23 cellular contexts compared by ENCODE assay signal in genomic region chr2:230889911-230890601, GRCh38. TPM values are rescaled to one million over a fixed set of nuclear protein-coding genes. Genes with fewer than 3 reads are reported as not detected.
DNase-seq lines count a peak whose midpoint lies in the region; ATAC-seq, FAIRE-seq and TF ChIP-seq lines count a peak whose summit lies in the region.
"Had no signal": no experiment of that assay in that cellular context is flagged by ENCODE, and none has a peak within 500 bp of the region (broad histone marks: within the 10 kb centered on the region; RNA-seq: fewer than 3 reads in every experiment).

No MANE protein-coding gene starts in this region.

- no peaks in the 10 kb centered on the region for H3K9me3 ChIP-seq in kidney (ENCODE audit: control insufficient read depth in 1 of 2, low read length in 2 of 2)
- H3K9me3 ChIP-seq in small intestine (ENCODE audit: control insufficient read depth, low read depth): no peaks in the 10 kb centered on the region
- H3K9me3 ChIP-seq in psoas muscle: no peaks in the 10 kb centered on the region
- H3K9me3 ChIP-seq: BE2C, HAP-1, Peyer's patch, SJCRH30 had no signal

- no peak overlapping the region for H3K4me3 ChIP-seq in kidney (ENCODE audit: low read length in 2 of 2)
- no peak overlapping the region for H3K4me3 ChIP-seq in small intestine (ENCODE audit: low read depth in 1 of 2, low read length in 2 of 2)
- H3K4me3 ChIP-seq in psoas muscle: no peak overlapping the region
- H3K4me3 ChIP-seq: GM23248, HAP-1, Peyer's patch, SJCRH30 had no signal

- H3K4me1 ChIP-seq in kidney (ENCODE audit: control insufficient read depth in 1 of 2, insufficient read depth in 1 of 2, low read depth in 1 of 2, low read length in 2 of 2) (no peaks in the 10 kb centered on the region), small intestine (ENCODE audit: control insufficient read depth in 2 of 2, insufficient read depth in 1 of 2, low read depth in 1 of 2, low read length in 1 of 2) (no peaks in the 10 kb centered on the region), psoas muscle (no peaks in the 10 kb centered on the region)
- H3K4me1 ChIP-seq: BE2C, HAP-1, SJCRH30 had no signal

- TF ChIP-seq CTCF in kidney (IDR thresholded peaks at IDR 0.05; ENCODE audit: borderline replicate concordance, extremely low read depth, insufficient read depth): no peak
- TF ChIP-seq CTCF in psoas muscle (IDR thresholded peaks at IDR 0.05): no peak

- no peak overlapping the region for H3K27ac ChIP-seq in kidney (ENCODE audit: low read depth in 2 of 2, low read length in 2 of 2)
- H3K27ac ChIP-seq in small intestine (ENCODE audit: low read depth in 1 of 2, low read length in 1 of 2): no peak overlapping the region
- H3K27ac ChIP-seq in psoas muscle: no peak overlapping the region
- H3K27ac ChIP-seq: GM23248, SJCRH30 had no signal

- H3K36me3 ChIP-seq in kidney (ENCODE audit: control insufficient read depth in 1 of 2, insufficient read depth in 2 of 2, low read length in 2 of 2): no peaks in the 10 kb centered on the region
- H3K36me3 ChIP-seq in small intestine (ENCODE audit: control insufficient read depth in 2 of 2, insufficient read depth in 2 of 2, low read length in 2 of 2): no peaks in the 10 kb centered on the region
- H3K36me3 ChIP-seq in psoas muscle (ENCODE audit: insufficient read depth in 1 of 2, low read depth in 1 of 2): no peaks in the 10 kb centered on the region
- H3K36me3 ChIP-seq: BE2C, HAP-1, Peyer's patch, SJCRH30 had no signal

- FAIRE-seq in kidney (lab: Jason Lieb, UNC) (no peak), small intestine (lab: Jason Lieb, UNC) (no peak)
- FAIRE-seq: D721Med, HTR-8/SVneo had no signal

- DNase-seq in left cardiac atrium (peak; percentile 4), cardiac septum (ENCODE audit: low spot score) (no peak), kidney (peak; percentile 53), small intestine (peak; percentile 58), psoas muscle (no peak), NCI-H146 (lab: John Stamatoyannopoulos, UW) (no peak)
- DNase-seq: BE2C, DMS79, GM23248, MV-4-11, NCI-H1105 treated with DMSO at 0.1 percent for 48 hours, NCI-H1694, NCI-H2081, NCI-H2171, NCI-H345, NCI-H774, SJCRH30 had no signal

- ATAC-seq in left cardiac atrium (no peak), psoas muscle (no peak), SK-N-SH treated with all-trans-retinoic acid at 6 μM for 48 hours (no peak)

- H3K27me3 ChIP-seq in small intestine (ENCODE audit: control insufficient read depth in 2 of 2, insufficient read depth in 2 of 2, low read length in 2 of 2): no peaks in the 10 kb centered on the region
- peaks cover 0 to 5% (median 0%) of the 10 kb centered on the region in 3 donors for H3K27me3 ChIP-seq in psoas muscle (ENCODE audit: insufficient read depth in 3 of 3, low read length in 2 of 3)
- H3K27me3 ChIP-seq: BE2C, Peyer's patch had no signal

- no peak overlapping the region for H3K9ac ChIP-seq in kidney (ENCODE audit: low read length in 2 of 2)
- H3K9ac ChIP-seq: GM23248 had no signal

- WGBS in small intestine, 3 donors: 63 to 80% (median 69%) methylated on average over 22 of the region's 22 CpGs
- 82 to 86% (median 84%) methylated on average over 22 of the region's 22 CpGs for WGBS in psoas muscle, 3 donors

- intact Hi-C loops in left cardiac atrium (cut with DNase I) (no loop called here), cardiac septum (cut with DNase I) (no loop called here), kidney (cut with DNase I) (no loop called here), psoas muscle (cut with DNase I) (no loop called here)

TF ChIP-seq in SK-N-SH treated with all-trans-retinoic acid at 6 μM for 48 hours, 23 proteins besides CTCF, POLR2A, EP300 and RAD21:
- TF ChIP-seq ZNF8 (CRISPR knock-in tag; IDR thresholded peaks at IDR 0.05) (no peak), CSRNP3 (CRISPR knock-in tag; IDR thresholded peaks at IDR 0.05) (no peak), RARB (CRISPR knock-in tag; IDR thresholded peaks at IDR 0.05) (no peak), ZNF70 (CRISPR knock-in tag; IDR thresholded peaks at IDR 0.05) (no peak), PATZ1 (CRISPR knock-in tag; IDR thresholded peaks at IDR 0.05; ENCODE audit: borderline replicate concordance) (no peak), ZFP3 (CRISPR knock-in tag; IDR thresholded peaks at IDR 0.05) (no peak), PPARA (CRISPR knock-in tag; IDR thresholded peaks at IDR 0.05; ENCODE audit: borderline replicate concordance) (no peak), BACH2 (CRISPR knock-in tag; IDR thresholded peaks at IDR 0.05; ENCODE audit: borderline replicate concordance) (no peak), TSHZ2 (CRISPR knock-in tag; IDR thresholded peaks at IDR 0.05) (no peak), GLIS3 (CRISPR knock-in tag; IDR thresholded peaks at IDR 0.05) (no peak), ZFP30 (CRISPR knock-in tag; IDR thresholded peaks at IDR 0.05) (no peak), TOX (CRISPR knock-in tag; IDR thresholded peaks at IDR 0.05; ENCODE audit: borderline replicate concordance) (no peak)
TF ChIP-seq in SK-N-SH treated with all-trans-retinoic acid at 6 μM for 48 hours: peak in this region for 0.

RNA-seq across cellular contexts. Expression of gene ITM2C, which starts 25.3 kb away (rescaled TPM):
- 10 to 100 TPM; 42.7 to 43.1 TPM for total RNA-seq in left cardiac atrium
- 18.4 TPM for total RNA-seq in cardiac septum
- total RNA-seq in kidney: 1,131 TPM
- 308 TPM for polyA plus RNA-seq in kidney (ENCODE audit: insufficient read depth, low read depth, low replicate concordance)
- polyA plus RNA-seq in small intestine: 100 to 1,000 TPM in 2 of 3 donors, 10 to 100 TPM in 1; 38.9 to 184 (median 153) TPM
- total RNA-seq in psoas muscle: 10 to 100 TPM in 2 of 4 donors, 1 to 10 TPM in 2; 9.0 to 20.3 (median 10.6) TPM
- polyA plus RNA-seq in psoas muscle: 10 to 100 TPM in 2 of 3 donors, 1 to 10 TPM in 1; 9.1 to 12.6 (median 11.5) TPM
- total RNA-seq: OCI-LY7 had no signal

RNA-seq across cellular contexts. Expression of gene GPR55, which starts 35.0 kb away (rescaled TPM):
- under 1 TPM in 1 of 2 donors, not detected in 1; 0.08 TPM for total RNA-seq in left cardiac atrium
- total RNA-seq in cardiac septum: not detected
- 0.69 TPM for total RNA-seq in kidney
- polyA plus RNA-seq in kidney (ENCODE audit: insufficient read depth, low read depth, low replicate concordance): not detected
- polyA plus RNA-seq in small intestine: 1 to 10 TPM in 1 of 3 donors, under 1 TPM in 2; 0.22 to 1.6 (median 0.42) TPM
- total RNA-seq in psoas muscle: under 1 TPM in 1 of 4 donors, not detected in 3; 0.32 TPM
- under 1 TPM in 2 of 3 donors, not detected in 1; 0.01 to 0.03 TPM for polyA plus RNA-seq in psoas muscle
- total RNA-seq: GM23248 had no signal

Comparison
In these comparisons a context has a peak if more than half of its experiments do, and no peak if none do; other contexts are left out.
1. DNase-seq: peak in left cardiac atrium (single experiment), kidney (single experiment) and small intestine (single experiment); none in cardiac septum (single experiment), psoas muscle (0 of 2) and NCI-H146 (single experiment).
2. RNA of gene ITM2C, which starts 25.3 kb away (total RNA-seq): 1,131 TPM in kidney (single experiment); 42.7 to 43.1 TPM in left cardiac atrium, 18.4 TPM in cardiac septum (single experiment) and 9.0 to 20.3 TPM in psoas muscle; every median in the first group is over 10 times any median in the second.